In the genomic region with DNA sequence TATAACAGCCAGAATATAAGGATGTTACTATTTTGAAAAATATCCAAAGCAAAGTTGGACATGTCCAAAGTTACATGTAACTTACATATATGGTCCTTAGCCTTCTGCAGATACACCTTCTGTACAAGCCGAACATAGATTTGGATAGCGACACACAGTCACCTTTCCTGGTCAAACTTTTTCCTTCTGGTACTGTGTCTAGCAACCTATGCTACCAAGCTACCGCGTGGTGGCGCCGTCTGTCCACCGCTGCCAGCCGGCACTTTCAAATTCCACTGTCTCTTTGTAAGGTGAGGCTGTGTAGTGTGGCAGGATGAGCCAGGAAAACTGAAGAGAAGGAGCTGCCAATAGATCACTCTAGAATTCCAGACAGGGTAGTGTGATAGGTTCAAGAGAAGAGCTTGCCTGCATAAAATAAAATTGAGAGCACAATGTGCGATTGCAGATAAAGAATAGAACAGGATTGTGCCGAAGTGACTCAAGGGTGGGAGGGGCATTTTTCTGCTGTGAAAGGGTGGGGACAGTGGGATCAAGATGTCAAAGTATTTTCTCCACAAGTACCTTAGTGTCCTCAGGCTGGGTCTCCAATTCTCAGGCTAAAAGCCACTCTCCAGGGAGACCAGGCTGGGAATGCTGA, we compare ENCODE assay signal across 8 cellular contexts.
A peak's percentile ranks its signal among the peaks of the same experiment; 100 is the strongest.
DNase-seq lines count a peak whose midpoint lies in the region; FAIRE-seq and TF ChIP-seq lines count a peak whose summit lies in the region.

No MANE protein-coding gene starts in this region.

- POLR2A ChIA-PET in HEK293 (lab: Yijun Ruan, JAX): interaction anchor here (0.8 to 1.7 kb wide), 5 partner anchors 41 to 465 kb away, joined by 3 to 8 read pairs (median 4); no protein-coding TSS in a partner anchor

- intact Hi-C loops in breast epithelium (cut with DNase I; ENCODE audit: low total_unique reads): no loop called here
- intact Hi-C loops in kidney (cut with DNase I): loop anchor here (10.0 kb wide), 1 partner anchor 439 kb away; a partner anchor contains a TSS

- H3K9ac ChIP-seq in kidney (ENCODE audit: low read length in 2 of 2): no peak overlapping the region

- no peak for TF ChIP-seq POLR2A in breast epithelium (IDR thresholded peaks at IDR 0.05)

- TF ChIP-seq CTCF in HEK293 (tag by site-specific recombination; IDR thresholded peaks at IDR 0.05) (peak; percentile 81), breast epithelium (IDR thresholded peaks at IDR 0.05) (peak; percentile 23 to 79 (median 73)), kidney (IDR thresholded peaks at IDR 0.05; ENCODE audit: borderline replicate concordance, extremely low read depth, insufficient read depth) (peak; percentile 90)

- H3K36me3 ChIP-seq in HEK293 (ENCODE audit: control insufficient read depth in 2 of 2, insufficient read depth in 1 of 2, low read length in 2 of 2): no peaks in the 10 kb centered on the region
- no peaks in the 10 kb centered on the region for H3K36me3 ChIP-seq in breast epithelium
- H3K36me3 ChIP-seq in kidney (ENCODE audit: control insufficient read depth in 1 of 2, insufficient read depth in 2 of 2, low read length in 2 of 2): no peaks in the 10 kb centered on the region

- FAIRE-seq in kidney (lab: Jason Lieb, UNC): no peak

- CTCF ChIA-PET in HEK293 (lab: Yijun Ruan, JAX): interaction anchor here (0.5 to 8.5 kb wide), 93 partner anchors 9 to 1729 kb away, joined by 3 to 301 read pairs (median 4); a partner anchor contains a TSS

- H3K4me3 ChIP-seq in HEK293 (ENCODE audit: low read depth, low read length): no peak overlapping the region
- H3K4me3 ChIP-seq in breast epithelium: no peak overlapping the region
- H3K4me3 ChIP-seq in kidney (ENCODE audit: low read length in 2 of 2): no peak overlapping the region

- DNase-seq in D341Med (ENCODE audit: low spot score) (peak; percentile 85), NCI-H187 (lab: John Stamatoyannopoulos, UW) (peak; percentile 30 to 34), T-helper 9 cell (peak; percentile 15), breast epithelium (ENCODE audit: low spot score in 2 of 2) (peak; percentile 37 to 68), kidney (no peak), epidermal melanocyte (ENCODE audit: insufficient read length, low spot score) (no peak)
- peak; percentile 14 for DNase-seq in stimulated activated CD4-positive, alpha-beta T cell treated with anti-CD3 and anti-CD28 coated beads, Interleukin-2, amount 100 ng/mL, for 4 hours (ENCODE audit: low read depth)

- H3K4me1 ChIP-seq in HEK293 (ENCODE audit: control insufficient read depth, insufficient read depth, low read length) (no peaks in the 10 kb centered on the region), breast epithelium (no peaks in the 10 kb centered on the region), kidney (ENCODE audit: control insufficient read depth in 1 of 2, insufficient read depth in 1 of 2, low read depth in 1 of 2, low read length in 2 of 2) (no peaks in the 10 kb centered on the region)

- H3K9me3 ChIP-seq in HEK293 (ENCODE audit: control insufficient read depth, insufficient read depth, low read depth, low read length) (no peaks in the 10 kb centered on the region), breast epithelium (no peaks in the 10 kb centered on the region), kidney (ENCODE audit: control insufficient read depth in 1 of 2, low read length in 2 of 2) (no peaks in the 10 kb centered on the region)

- H3K27me3 ChIP-seq in breast epithelium: no peaks in the 10 kb centered on the region

- H3K27ac ChIP-seq in HEK293 (ENCODE audit: extremely low read depth, low read depth, low read length): no peak overlapping the region
- no peak overlapping the region for H3K27ac ChIP-seq in breast epithelium
- H3K27ac ChIP-seq in kidney (ENCODE audit: low read depth in 2 of 2, low read length in 2 of 2): no peak overlapping the region

TF ChIP-seq in HEK293, 187 proteins besides CTCF, POLR2A, EP300 and RAD21:
- TF ChIP-seq, protein P1, sequence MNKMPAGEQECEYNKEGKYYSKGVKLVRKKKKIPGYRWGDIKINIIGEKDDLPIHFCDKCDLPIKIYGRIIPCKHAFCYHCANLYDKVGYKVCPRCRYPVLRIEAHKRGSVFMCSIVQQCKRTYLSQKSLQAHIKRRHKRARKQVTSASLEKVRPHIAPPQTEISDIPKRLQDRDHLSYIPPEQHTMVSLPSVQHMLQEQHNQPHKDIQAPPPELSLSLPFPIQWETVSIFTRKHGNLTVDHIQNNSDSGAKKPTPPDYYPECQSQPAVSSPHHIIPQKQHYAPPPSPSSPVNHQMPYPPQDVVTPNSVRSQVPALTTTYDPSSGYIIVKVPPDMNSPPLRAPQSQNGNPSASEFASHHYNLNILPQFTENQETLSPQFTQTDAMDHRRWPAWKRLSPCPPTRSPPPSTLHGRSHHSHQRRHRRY (tag by site-specific recombination; IDR thresholded peaks at IDR 0.05): no peak
- TF ChIP-seq, protein P2, sequence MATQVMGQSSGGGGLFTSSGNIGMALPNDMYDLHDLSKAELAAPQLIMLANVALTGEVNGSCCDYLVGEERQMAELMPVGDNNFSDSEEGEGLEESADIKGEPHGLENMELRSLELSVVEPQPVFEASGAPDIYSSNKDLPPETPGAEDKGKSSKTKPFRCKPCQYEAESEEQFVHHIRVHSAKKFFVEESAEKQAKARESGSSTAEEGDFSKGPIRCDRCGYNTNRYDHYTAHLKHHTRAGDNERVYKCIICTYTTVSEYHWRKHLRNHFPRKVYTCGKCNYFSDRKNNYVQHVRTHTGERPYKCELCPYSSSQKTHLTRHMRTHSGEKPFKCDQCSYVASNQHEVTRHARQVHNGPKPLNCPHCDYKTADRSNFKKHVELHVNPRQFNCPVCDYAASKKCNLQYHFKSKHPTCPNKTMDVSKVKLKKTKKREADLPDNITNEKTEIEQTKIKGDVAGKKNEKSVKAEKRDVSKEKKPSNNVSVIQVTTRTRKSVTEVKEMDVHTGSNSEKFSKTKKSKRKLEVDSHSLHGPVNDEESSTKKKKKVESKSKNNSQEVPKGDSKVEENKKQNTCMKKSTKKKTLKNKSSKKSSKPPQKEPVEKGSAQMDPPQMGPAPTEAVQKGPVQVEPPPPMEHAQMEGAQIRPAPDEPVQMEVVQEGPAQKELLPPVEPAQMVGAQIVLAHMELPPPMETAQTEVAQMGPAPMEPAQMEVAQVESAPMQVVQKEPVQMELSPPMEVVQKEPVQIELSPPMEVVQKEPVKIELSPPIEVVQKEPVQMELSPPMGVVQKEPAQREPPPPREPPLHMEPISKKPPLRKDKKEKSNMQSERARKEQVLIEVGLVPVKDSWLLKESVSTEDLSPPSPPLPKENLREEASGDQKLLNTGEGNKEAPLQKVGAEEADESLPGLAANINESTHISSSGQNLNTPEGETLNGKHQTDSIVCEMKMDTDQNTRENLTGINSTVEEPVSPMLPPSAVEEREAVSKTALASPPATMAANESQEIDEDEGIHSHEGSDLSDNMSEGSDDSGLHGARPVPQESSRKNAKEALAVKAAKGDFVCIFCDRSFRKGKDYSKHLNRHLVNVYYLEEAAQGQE (tag by site-specific recombination; IDR thresholded peaks at IDR 0.05): peak; percentile 92
- TF ChIP-seq ZNF423 (tag by site-specific recombination; IDR thresholded peaks at IDR 0.05): no peak
- TF ChIP-seq ZNF654 (tag by site-specific recombination; IDR thresholded peaks at IDR 0.05; ENCODE audit: low read depth): peak; percentile 89
- TF ChIP-seq ZBTB17 (tag by site-specific recombination; IDR thresholded peaks at IDR 0.05): peak; percentile 53
- TF ChIP-seq ZNF2 (tag by site-specific recombination; IDR thresholded peaks at IDR 0.05): peak; percentile 66; the same call in 1 of the 2 replicates

Comparison
In these comparisons a context has a peak if more than half of its experiments do, and no peak if none do; other contexts are left out.
1. DNase-seq: peak in D341Med (single experiment), NCI-H187 (2 of 2), T-helper 9 cell (single experiment), breast epithelium (2 of 2) and stimulated activated CD4-positive, alpha-beta T cell treated with anti-CD3 and anti-CD28 coated beads, Interleukin-2, amount 100 ng/mL, for 4 hours (single experiment); none in kidney (single experiment) and epidermal melanocyte (single experiment).
2. Peak in every context shown above with its lines, with median percentiles within 50 percentile points of each other: CTCF ChIP-seq.